11 cellular contexts compared by ENCODE assay signal in the genomic region with DNA sequence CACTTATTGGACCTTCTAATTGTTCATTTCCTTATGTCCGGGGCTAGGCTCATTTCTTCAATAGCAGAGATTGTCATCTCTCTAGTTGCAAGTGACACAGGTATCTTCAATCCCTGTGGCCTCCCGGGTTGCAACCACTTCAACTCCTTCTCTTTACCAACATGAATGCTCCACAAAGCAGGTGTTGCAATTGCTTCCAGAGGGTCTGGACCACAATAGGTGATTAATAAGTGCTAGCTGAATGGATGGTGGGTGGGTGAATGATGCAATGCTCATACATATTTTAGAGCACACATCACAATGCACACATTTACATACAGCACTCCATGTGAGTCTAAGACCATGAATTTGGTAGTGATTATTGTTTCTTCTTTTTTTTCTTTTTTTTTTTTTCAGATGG. TPM values are rescaled to one million over a fixed set of nuclear protein-coding genes. Genes with fewer than 3 reads are reported as not detected.
DNase-seq lines count a peak whose midpoint lies in the region; ATAC-seq and TF ChIP-seq lines count a peak whose summit lies in the region.
"Had no signal": no experiment of that assay in that cellular context is flagged by ENCODE, and none has a peak within 500 bp of the region (broad histone marks: within the 10 kb centered on the region; RNA-seq: fewer than 3 reads in every experiment).

No MANE protein-coding gene starts in this region.

- H3K4me3 Mint-ChIP-seq in activated T-helper 17 cell treated with anti-CD3 and anti-CD28 coated beads, Interleukin-2, amount 50 U/mL, for 72 hours, result peak overlapping the region; percentile 91
- H3K4me3 Mint-ChIP-seq in glutamatergic neuron (ENCODE audit: unreplicated experiment), result peak overlapping the region; percentile 92
- peak overlapping the region; percentile 14 to 28 for H3K4me3 Mint-ChIP-seq in stimulated activated naive B cell treated with anti-CD40 and anti-IgM and Interleukin-4, amounts not matched to agents 10 μg/mL and 1 μg/mL and 100 μg/mL, for 72 hours

- H3K27ac Mint-ChIP-seq in activated T-helper 17 cell treated with anti-CD3 and anti-CD28 coated beads, Interleukin-2, amount 50 U/mL, for 72 hours, result peak overlapping the region; percentile 99
- peak overlapping the region; percentile 92 for H3K27ac Mint-ChIP-seq in glutamatergic neuron (ENCODE audit: unreplicated experiment)
- peak overlapping the region; percentile 40 for H3K27ac Mint-ChIP-seq in stimulated activated naive B cell treated with anti-CD40 and anti-IgM and Interleukin-4, amounts not matched to agents 10 μg/mL and 1 μg/mL and 100 μg/mL, for 72 hours

- in situ Hi-C loops in KBM-7 (cut with MboI; ENCODE audit: low pct_unique_long_range_greater_than_20kb, low sequenced_read_pairs), result no loop called here

- no peak for TF ChIP-seq CTCF in glutamatergic neuron (IDR thresholded peaks at IDR 0.05; ENCODE audit: partially characterized antibody, unreplicated experiment)

- H3K4me1 Mint-ChIP-seq in activated T-helper 17 cell treated with anti-CD3 and anti-CD28 coated beads, Interleukin-2, amount 50 U/mL, for 72 hours, result peaks cover 38% of the 10 kb centered on the region
- H3K4me1 Mint-ChIP-seq in glutamatergic neuron (ENCODE audit: low read depth, unreplicated experiment), result peaks cover 34% of the 10 kb centered on the region
- peaks cover 43 to 74% of the 10 kb centered on the region in 2 donors for H3K4me1 Mint-ChIP-seq in stimulated activated naive B cell treated with anti-CD40 and anti-IgM and Interleukin-4, amounts not matched to agents 10 μg/mL and 1 μg/mL and 100 μg/mL, for 72 hours

- no peaks in the 10 kb centered on the region for H3K9me3 Mint-ChIP-seq in activated T-helper 17 cell treated with anti-CD3 and anti-CD28 coated beads, Interleukin-2, amount 50 U/mL, for 72 hours
- peaks cover 11% of the 10 kb centered on the region for H3K9me3 Mint-ChIP-seq in glutamatergic neuron (ENCODE audit: unreplicated experiment)
- no peaks in the 10 kb centered on the region for H3K9me3 Mint-ChIP-seq in stimulated activated naive B cell treated with anti-CD40 and anti-IgM and Interleukin-4, amounts not matched to agents 10 μg/mL and 1 μg/mL and 100 μg/mL, for 72 hours

- H3K36me3 Mint-ChIP-seq in activated T-helper 17 cell treated with anti-CD3 and anti-CD28 coated beads, Interleukin-2, amount 50 U/mL, for 72 hours (ENCODE audit: low read depth), result peaks cover 47% of the 10 kb centered on the region
- no peaks in the 10 kb centered on the region for H3K36me3 Mint-ChIP-seq in glutamatergic neuron (ENCODE audit: unreplicated experiment)
- peaks cover 0 to 3% of the 10 kb centered on the region in 2 donors for H3K36me3 Mint-ChIP-seq in stimulated activated naive B cell treated with anti-CD40 and anti-IgM and Interleukin-4, amounts not matched to agents 10 μg/mL and 1 μg/mL and 100 μg/mL, for 72 hours

- ATAC-seq in activated T-helper 17 cell treated with anti-CD3 and anti-CD28 coated beads, Interleukin-2, amount 50 U/mL, for 72 hours (replicated peaks), result no peak
- no peak for ATAC-seq in stimulated activated naive B cell treated with anti-CD40 and anti-IgM and Interleukin-4, amounts not matched to agents 10 μg/mL and 1 μg/mL and 100 μg/mL, for 72 hours (replicated peaks)
- no peak for ATAC-seq in HG02678 (IDR thresholded peaks at IDR 0.05; ENCODE audit: unreplicated experiment)
- ATAC-seq in GM18861 (IDR thresholded peaks at IDR 0.05; ENCODE audit: unreplicated experiment), result no peak

- no peaks in the 10 kb centered on the region for H3K27me3 Mint-ChIP-seq in activated T-helper 17 cell treated with anti-CD3 and anti-CD28 coated beads, Interleukin-2, amount 50 U/mL, for 72 hours
- peaks cover 9% of the 10 kb centered on the region for H3K27me3 Mint-ChIP-seq in glutamatergic neuron (ENCODE audit: unreplicated experiment)
- no peaks in the 10 kb centered on the region for H3K27me3 Mint-ChIP-seq in stimulated activated naive B cell treated with anti-CD40 and anti-IgM and Interleukin-4, amounts not matched to agents 10 μg/mL and 1 μg/mL and 100 μg/mL, for 72 hours

- DNase-seq in NCI-H2227 (lab: John Stamatoyannopoulos, UW; ENCODE audit: unreplicated experiment) (peak; percentile 2), NCI-H2227 treated with DMSO at 0.1 percent for 48 hours (lab: John Stamatoyannopoulos, UW) (no peak), glutamatergic neuron (no peak), KBM-7 (no peak)
- DNase-seq in stimulated activated naive B cell treated with anti-CD40 and anti-IgM and Interleukin-4, amounts not matched to agents 10 μg/mL and 1 μg/mL and 100 μg/mL, for 72 hours, result no peak
- DNase-seq: activated CD4-positive, CD25-positive, alpha-beta regulatory T cell treated with anti-CD3 and anti-CD28 coated beads, Interleukin-2, amount 50 U/mL, for 72 hours; sigmoid colon; tibial artery had no signal

RNA-seq across cellular contexts. Expression of gene CEMIP2, which starts 2.6 kb away (rescaled TPM):
- total RNA-seq in activated T-helper 17 cell treated with anti-CD3 and anti-CD28 coated beads, Interleukin-2, amount 50 U/mL, for 72 hours, result 10 to 100 TPM; 75.3 to 89.1 TPM
- total RNA-seq in glutamatergic neuron (ENCODE audit: unreplicated experiment), result 122 TPM

Comparison
In these comparisons a context has a peak if more than half of its experiments do, and no peak if none do; other contexts are left out.
1. H3K27ac Mint-ChIP-seq: peak in every context shown above with its lines; median percentile 99 in activated T-helper 17 cell treated with anti-CD3 and anti-CD28 coated beads, Interleukin-2, amount 50 U/mL, for 72 hours; 92 in glutamatergic neuron; 40 in stimulated activated naive B cell treated with anti-CD40 and anti-IgM and Interleukin-4, amounts not matched to agents 10 μg/mL and 1 μg/mL and 100 μg/mL, for 72 hours.
2. H3K4me3 Mint-ChIP-seq: peak in every context shown above with its lines; median percentile 92 in glutamatergic neuron; 91 in activated T-helper 17 cell treated with anti-CD3 and anti-CD28 coated beads, Interleukin-2, amount 50 U/mL, for 72 hours; 21 in stimulated activated naive B cell treated with anti-CD40 and anti-IgM and Interleukin-4, amounts not matched to agents 10 μg/mL and 1 μg/mL and 100 μg/mL, for 72 hours.